8 cellular contexts compared by ENCODE assay signal in the genomic region with DNA sequence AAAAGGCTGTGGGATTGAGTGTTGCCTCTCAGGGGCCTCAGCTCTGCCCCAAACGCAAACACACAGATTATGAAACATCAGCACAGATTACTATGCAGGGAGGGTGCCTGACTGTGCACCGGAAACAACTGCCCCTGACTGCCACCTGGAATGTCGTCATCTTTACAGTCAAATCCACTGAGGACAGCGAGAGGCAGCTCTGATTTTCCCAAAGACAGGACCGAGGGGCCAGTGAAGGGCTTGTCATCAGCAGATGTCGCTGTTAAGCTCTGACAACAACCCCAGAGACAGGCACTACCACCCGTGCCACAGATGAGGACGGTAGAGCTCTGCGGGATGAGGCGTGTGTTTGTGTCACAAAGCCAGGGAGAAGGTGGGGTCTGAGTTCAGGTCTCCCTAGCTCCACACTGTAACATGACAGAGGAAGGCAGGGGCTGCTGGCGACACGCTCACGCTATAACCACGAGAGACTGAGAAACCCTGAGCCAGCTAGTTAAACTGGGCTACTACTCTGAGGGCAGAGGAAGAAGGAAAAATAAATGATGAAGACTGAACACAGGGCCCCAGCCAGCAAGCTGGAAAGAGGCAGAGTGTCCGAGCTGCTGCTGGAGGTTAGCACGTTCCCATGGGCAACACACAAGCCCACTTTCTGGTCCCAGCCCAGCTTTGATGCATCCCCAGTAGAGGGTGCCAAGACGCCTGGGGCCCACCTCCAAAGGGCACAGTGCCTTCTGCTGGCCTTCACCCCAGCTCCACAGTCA. TPM values are rescaled to one million over a fixed set of nuclear protein-coding genes. Genes with fewer than 3 reads are reported as not detected.
DNase-seq lines count a peak whose midpoint lies in the region; ATAC-seq and TF ChIP-seq lines count a peak whose summit lies in the region.
"Had no signal": no experiment of that assay in that cellular context is flagged by ENCODE, and none has a peak within 500 bp of the region (broad histone marks: within the 10 kb centered on the region; RNA-seq: fewer than 3 reads in every experiment).

No MANE protein-coding gene starts in this region.

- H3K9me2 ChIP-seq in OCI-LY1 (ENCODE audit: low read depth, low read length), result no peaks in the 10 kb centered on the region

- H2AFZ ChIP-seq in OCI-LY1 (ENCODE audit: low read length), result no peak overlapping the region

- H3K9ac ChIP-seq in OCI-LY1 (ENCODE audit: low read length), result no peak overlapping the region

- peak overlapping the region; percentile 5 for H3K4me3 Mint-ChIP-seq in stimulated activated effector memory CD8-positive, alpha-beta T cell treated with anti-CD3 and anti-CD28 coated beads, Interleukin-12 subunit alpha, Interleukin-12 subunit beta, amount 100 ng/mL, for 72 hours
- H3K4me3 Mint-ChIP-seq in activated T-helper 2 cell treated with anti-CD3 and anti-CD28 coated beads, Interferon-gamma antibody, Interleukin-2, Interleukin-4, amounts not matched to agents 10 μg/mL and 5 μg/mL and 100 μg/mL, durations not matched to agents 14 hours and 24 hours and 36 hours (ENCODE audit: low read depth), result no peak overlapping the region

- no peaks in the 10 kb centered on the region for H3K9me3 Mint-ChIP-seq in stimulated activated effector memory CD8-positive, alpha-beta T cell treated with anti-CD3 and anti-CD28 coated beads, Interleukin-12 subunit alpha, Interleukin-12 subunit beta, amount 100 ng/mL, for 72 hours
- H3K9me3 Mint-ChIP-seq in activated T-helper 2 cell treated with anti-CD3 and anti-CD28 coated beads, Interferon-gamma antibody, Interleukin-2, Interleukin-4, amounts not matched to agents 10 μg/mL and 5 μg/mL and 100 μg/mL, durations not matched to agents 14 hours and 24 hours and 36 hours, result no peaks in the 10 kb centered on the region

- H3K4me1 ChIP-seq in OCI-LY1 (ENCODE audit: insufficient read depth, low read length, severe bottlenecking), result no peaks in the 10 kb centered on the region

- no peaks in the 10 kb centered on the region; the same call in 1 of the 2 replicates for H3K27me3 ChIP-seq in OCI-LY1 (ENCODE audit: insufficient read depth, low read length)

- DNase-seq in fibroblast of pulmonary artery (ENCODE audit: low read depth), result no peak
- DNase-seq in stimulated activated effector memory CD8-positive, alpha-beta T cell treated with anti-CD3 and anti-CD28 coated beads, Interleukin-12 subunit alpha, Interleukin-12 subunit beta, amount 100 ng/mL, for 72 hours (ENCODE audit: low spot score in 2 of 2), result peak in 1 of 2 donors; percentile 48
- DNase-seq in activated T-helper 2 cell treated with anti-CD3 and anti-CD28 coated beads, Interferon-gamma antibody, Interleukin-2, Interleukin-4, amounts not matched to agents 10 μg/mL and 5 μg/mL and 100 μg/mL, durations not matched to agents 14 hours and 24 hours and 36 hours (ENCODE audit: low spot score), result no peak

- H3K9me3 ChIP-seq in OCI-LY1 (ENCODE audit: low read length), result no peaks in the 10 kb centered on the region

- no peaks in the 10 kb centered on the region for H4K20me1 ChIP-seq in OCI-LY1 (ENCODE audit: insufficient read depth, low read length)

- H3K4me1 Mint-ChIP-seq in stimulated activated effector memory CD8-positive, alpha-beta T cell treated with anti-CD3 and anti-CD28 coated beads, Interleukin-12 subunit alpha, Interleukin-12 subunit beta, amount 100 ng/mL, for 72 hours, result peaks cover 33% of the 10 kb centered on the region
- peaks cover 25% of the 10 kb centered on the region for H3K4me1 Mint-ChIP-seq in activated T-helper 2 cell treated with anti-CD3 and anti-CD28 coated beads, Interferon-gamma antibody, Interleukin-2, Interleukin-4, amounts not matched to agents 10 μg/mL and 5 μg/mL and 100 μg/mL, durations not matched to agents 14 hours and 24 hours and 36 hours (ENCODE audit: low read depth)

- no peak overlapping the region for H3K4me2 ChIP-seq in OCI-LY1 (ENCODE audit: low read length)

- no peaks in the 10 kb centered on the region for H3F3A ChIP-seq in OCI-LY1 (ENCODE audit: insufficient read depth, low read length)

- no peak for ATAC-seq in stimulated activated effector memory CD8-positive, alpha-beta T cell treated with anti-CD3 and anti-CD28 coated beads, Interleukin-12 subunit alpha, Interleukin-12 subunit beta, amount 100 ng/mL, for 72 hours
- no peak for ATAC-seq in GM18909 (IDR thresholded peaks at IDR 0.05; ENCODE audit: poor library complexity, unreplicated experiment)
- no peak for ATAC-seq in HG02981 (IDR thresholded peaks at IDR 0.05; ENCODE audit: unreplicated experiment)

- TF ChIP-seq CTCF in GM12874 (IDR thresholded peaks at IDR 0.05; ENCODE audit: insufficient read depth, low read depth, low read length) (peak; percentile 22; the same call in 1 of the 2 replicates), OCI-LY1 (IDR thresholded peaks at IDR 0.05; ENCODE audit: low read length) (peak; percentile 53), fibroblast of pulmonary artery (IDR thresholded peaks at IDR 0.05; ENCODE audit: low read length, missing control alignments) (peak; percentile 4)

- no peak overlapping the region for H3K27ac Mint-ChIP-seq in stimulated activated effector memory CD8-positive, alpha-beta T cell treated with anti-CD3 and anti-CD28 coated beads, Interleukin-12 subunit alpha, Interleukin-12 subunit beta, amount 100 ng/mL, for 72 hours
- no peak overlapping the region for H3K27ac Mint-ChIP-seq in activated T-helper 2 cell treated with anti-CD3 and anti-CD28 coated beads, Interferon-gamma antibody, Interleukin-2, Interleukin-4, amounts not matched to agents 10 μg/mL and 5 μg/mL and 100 μg/mL, durations not matched to agents 14 hours and 24 hours and 36 hours
- H3K27ac Mint-ChIP-seq: progenitor cell of endocrine pancreas had no signal

- no peaks in the 10 kb centered on the region for H3K79me2 ChIP-seq in OCI-LY1 (ENCODE audit: insufficient read depth, low read length)

- no peaks in the 10 kb centered on the region for H3K36me3 ChIP-seq in OCI-LY1 (ENCODE audit: insufficient read depth, low read length)

- no peak overlapping the region for H3K27ac ChIP-seq in OCI-LY1 (ENCODE audit: low read depth, low read length, poor library complexity, severe bottlenecking)

- no peak overlapping the region for H3K4me3 ChIP-seq in OCI-LY1 (ENCODE audit: low read depth, low read length, poor library complexity, severe bottlenecking)
- no peak overlapping the region for H3K4me3 ChIP-seq in fibroblast of pulmonary artery (replicated peaks; ENCODE audit: low read depth, low read length)

- H3K27me3 Mint-ChIP-seq in activated T-helper 2 cell treated with anti-CD3 and anti-CD28 coated beads, Interferon-gamma antibody, Interleukin-2, Interleukin-4, amounts not matched to agents 10 μg/mL and 5 μg/mL and 100 μg/mL, durations not matched to agents 14 hours and 24 hours and 36 hours (ENCODE audit: low read depth), result peaks cover 46% of the 10 kb centered on the region
- H3K27me3 Mint-ChIP-seq: progenitor cell of endocrine pancreas had no signal

- intact Hi-C loops in activated T-helper 2 cell treated with anti-CD3 and anti-CD28 coated beads, Interferon-gamma antibody, Interleukin-2, Interleukin-4, amounts not matched to agents 10 μg/mL and 5 μg/mL and 100 μg/mL, durations not matched to agents 14 hours and 24 hours and 36 hours (cut with micrococcal nuclease), result loop anchor here (5.0 kb wide), 1 partner anchor 43 kb away; no protein-coding TSS in a partner anchor

- H3K36me3 Mint-ChIP-seq in stimulated activated effector memory CD8-positive, alpha-beta T cell treated with anti-CD3 and anti-CD28 coated beads, Interleukin-12 subunit alpha, Interleukin-12 subunit beta, amount 100 ng/mL, for 72 hours, result no peaks in the 10 kb centered on the region
- no peaks in the 10 kb centered on the region for H3K36me3 Mint-ChIP-seq in activated T-helper 2 cell treated with anti-CD3 and anti-CD28 coated beads, Interferon-gamma antibody, Interleukin-2, Interleukin-4, amounts not matched to agents 10 μg/mL and 5 μg/mL and 100 μg/mL, durations not matched to agents 14 hours and 24 hours and 36 hours (ENCODE audit: low read depth)

RNA-seq across cellular contexts. Expression of a gene that starts 47.0 kb away (rescaled TPM):
- 0.21 and 0.23 TPM in 2 replicates for total RNA-seq in activated T-helper 2 cell treated with anti-CD3 and anti-CD28 coated beads, Interferon-gamma antibody, Interleukin-2, Interleukin-4, amounts not matched to agents 10 μg/mL and 5 μg/mL and 100 μg/mL, durations not matched to agents 14 hours and 24 hours and 36 hours
